Comparison of ENCODE assay signal across 8 cellular contexts in genomic region chr20:47351643-47352331, GRCh38. TPM values are rescaled to one million over a fixed set of nuclear protein-coding genes. Genes with fewer than 3 reads are reported as not detected.
A peak's percentile ranks its signal among the peaks of the same experiment; 100 is the strongest.
DNase-seq lines count a peak whose midpoint lies in the region; ATAC-seq and TF ChIP-seq lines count a peak whose summit lies in the region.

No MANE protein-coding gene starts in this region.

- peaks cover 47% of the 10 kb centered on the region for H4K20me1 ChIP-seq in DND-41 (ENCODE audit: insufficient read depth, low read length)

- H3K36me3 Mint-ChIP-seq in naive B cell: peaks cover 5% of the 10 kb centered on the region in 2 donors

- H3K27ac ChIP-seq in DND-41 (ENCODE audit: low read length): peak overlapping the region; percentile 13; the same call in 1 of the 2 replicates
- peak overlapping the region; percentile 99 for H3K27ac ChIP-seq in colonic mucosa

- TF ChIP-seq CTCF in DND-41 (IDR thresholded peaks at IDR 0.05; ENCODE audit: borderline replicate concordance, extremely low read depth, low read length, poor library complexity, severe bottlenecking): no peak
- no peak for TF ChIP-seq CTCF in colonic mucosa (IDR thresholded peaks at IDR 0.05)

- H3K27ac Mint-ChIP-seq in naive B cell: peak overlapping the region in 2 of 6 donors; percentile 81 to 91

- H2AFZ ChIP-seq in DND-41 (ENCODE audit: low read depth, low read length): no peak overlapping the region

- no peaks in the 10 kb centered on the region for H3K27me3 Mint-ChIP-seq in naive B cell

- H3K36me3 ChIP-seq in DND-41 (ENCODE audit: insufficient read depth, low read length): peaks cover 40% of the 10 kb centered on the region
- H3K36me3 ChIP-seq in colonic mucosa: no peaks in the 10 kb centered on the region

- DNase-seq in DND-41 (no peak), NCI-H2227 treated with DMSO at 0.1 percent for 48 hours (lab: John Stamatoyannopoulos, UW) (peak; percentile 46), colonic mucosa (no peak), naive B cell (no peak), islet precursor cell (no peak), mucosa of gallbladder (ENCODE audit: low spot score) (no peak), germinal center (ENCODE audit: low spot score) (no peak)
- DNase-seq in effector CD8-positive, alpha-beta T cell (lab: John Stamatoyannopoulos, UW): no peak

- peak overlapping the region in 1 of 2 experiments; percentile 26; a peak in 2 of 4 replicates for H3K4me3 ChIP-seq in DND-41 (ENCODE audit: low read depth in 1 of 2, low read length in 2 of 2)
- peak overlapping the region; percentile 8 for H3K4me3 ChIP-seq in colonic mucosa

- no peaks in the 10 kb centered on the region for H3K27me3 ChIP-seq in DND-41 (ENCODE audit: insufficient read depth, low read length, poor library complexity)
- H3K27me3 ChIP-seq in colonic mucosa: no peaks in the 10 kb centered on the region

- ATAC-seq in DND-41 (ENCODE audit: insufficient read depth, low read depth) (no peak), naive B cell (ENCODE audit: low read depth in 2 of 2) (peak; percentile 47 to 52)

- peak overlapping the region; percentile 92 for H3K4me2 ChIP-seq in DND-41 (ENCODE audit: insufficient read depth, low read length)

- H3K4me3 Mint-ChIP-seq in naive B cell: peak overlapping the region in 2 of 8 donors; percentile 84 to 97

- H3K4me1 Mint-ChIP-seq in naive B cell: peaks cover 0 to 52% (median 10%) of the 10 kb centered on the region in 3 donors

- H3K9me3 ChIP-seq in DND-41 (ENCODE audit: insufficient read depth, low read length, severe bottlenecking) (no peaks in the 10 kb centered on the region), colonic mucosa (no peaks in the 10 kb centered on the region)

- H3K9ac ChIP-seq in DND-41 (ENCODE audit: low read depth, low read length): peak overlapping the region; percentile 15; the same call in 1 of the 2 replicates
- peak overlapping the region; percentile 28 to 61 for H3K9ac ChIP-seq in colonic mucosa (ENCODE audit: low read depth in 2 of 2, low read length in 2 of 2)

- H3K9me3 Mint-ChIP-seq in naive B cell: no peaks in the 10 kb centered on the region

- intact Hi-C loops in colonic mucosa (cut with DNase I): no loop called here

- peaks cover 98% of the 10 kb centered on the region for H3K79me2 ChIP-seq in DND-41 (ENCODE audit: insufficient read depth, low read length)

- peaks cover 77% of the 10 kb centered on the region for H3K4me1 ChIP-seq in DND-41 (ENCODE audit: insufficient read depth, low read length)
- H3K4me1 ChIP-seq in colonic mucosa: peaks cover 10% of the 10 kb centered on the region

RNA-seq across cellular contexts. Expression of gene ZMYND8, which starts 4.7 kb away (rescaled TPM):
- total RNA-seq in colonic mucosa: 10 to 100 TPM; 45.4 to 53.1 TPM
- polyA plus RNA-seq in naive B cell (ENCODE audit: low read depth in 6 of 6): 10 to 100 TPM in 4 of 6 donors, 1 to 10 TPM in 2; 2.7 to 22.7 (median 12.1) TPM
- 55.2 TPM for total RNA-seq in mucosa of gallbladder
